8 cellular contexts compared by ENCODE assay signal in the genomic region with DNA sequence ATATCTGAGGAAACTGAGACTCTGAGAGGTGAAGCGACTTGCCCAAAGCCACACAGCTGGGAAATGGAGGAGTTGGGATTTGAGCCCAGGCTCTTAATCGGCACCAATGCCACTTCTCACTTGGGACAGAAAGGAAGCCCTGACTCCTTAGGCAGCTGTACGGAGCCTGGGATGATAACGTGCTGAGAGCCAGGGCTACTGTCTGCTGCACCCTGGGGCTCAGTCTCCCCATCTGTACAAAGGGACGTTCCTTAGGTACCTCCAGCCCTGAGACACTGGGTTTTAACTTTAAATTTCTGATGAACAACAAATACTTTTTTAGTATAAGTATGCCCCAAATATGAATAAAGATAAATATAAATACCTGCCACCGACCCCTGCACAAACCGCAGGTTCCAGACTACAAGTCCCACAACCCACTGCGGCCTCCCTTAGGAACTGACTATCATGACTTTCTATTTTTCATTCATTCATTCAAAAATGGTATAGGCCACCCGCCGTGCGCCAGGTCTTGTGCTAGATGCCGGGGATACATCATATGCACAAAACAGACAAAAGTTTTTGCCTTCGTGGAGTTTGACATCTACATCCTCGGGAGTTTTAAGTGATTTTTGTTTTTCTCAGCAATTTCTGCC. TPM values are rescaled to one million over a fixed set of nuclear protein-coding genes. Genes with fewer than 3 reads are reported as not detected.
DNase-seq lines count a peak whose midpoint lies in the region; ATAC-seq, FAIRE-seq and TF ChIP-seq lines count a peak whose summit lies in the region.

No MANE protein-coding gene starts in this region.

- DNase-seq in GM03348 (ENCODE audit: low spot score) (peak; percentile 68), NCI-H2029 treated with DMSO at 0.1 percent for 48 hours (lab: John Stamatoyannopoulos, UW) (peak; percentile 79), H1 (ENCODE audit: low read depth in 1 of 2, low spot score in 2 of 2) (no peak), suprapubic skin (ENCODE audit: low spot score in 2 of 2) (no peak), ureter (ENCODE audit: low spot score) (no peak)
- DNase-seq in activated CD4-positive, alpha-beta T cell treated with anti-CD3 and anti-CD28 coated beads for 24 hours (ENCODE audit: low read depth in 2 of 2) = peak; percentile 50 to 57

- no peak overlapping the region for H2BK15ac ChIP-seq in H1 (ENCODE audit: low read length)

- no peak overlapping the region for H3K56ac ChIP-seq in H1 (replicated peaks; ENCODE audit: insufficient read length, low read depth, low read length)

- TF ChIP-seq EP300 in H1 (IDR thresholded peaks at IDR 0.05; ENCODE audit: borderline replicate concordance in 1 of 2, low read depth in 2 of 2, low read length in 2 of 2) = no peak
- TF ChIP-seq EP300 in suprapubic skin (IDR thresholded peaks at IDR 0.05) = no peak

- FAIRE-seq in H1 (lab: Jason Lieb, UNC) = no peak

- WGBS in H1 (ENCODE audit: extremely low coverage in 1 of 2, insufficient coverage in 1 of 2, insufficient read length in 1 of 2, insufficient replicate concordance in 2 of 2, low coverage in 1 of 2, low lambda C conversion rate in 2 of 2, missing lambda C conversion rate in 1 of 2), 2 experiments = 26% methylated on average over 14 of the region's 14 CpGs; no CpG with 5 or more reads in 1 of the 2 experiments
- 13% methylated on average over 14 of the region's 14 CpGs for WGBS in suprapubic skin

- POLR2A ChIA-PET in H1 (lab: Charles Lee; ENCODE audit: partially characterized antibody) = interaction anchor here (0.6 to 1.5 kb wide), 4 partner anchors 17 to 149 kb away, joined by 3 to 5 read pairs (median 3); no protein-coding TSS in a partner anchor

- no peak overlapping the region for H3K9ac ChIP-seq in H1 (replicated peaks in 1 of 4; ENCODE audit: extremely low read depth in 1 of 4, low read depth in 3 of 4, low read length in 3 of 4)
- H3K9ac ChIP-seq in mucosa of stomach (ENCODE audit: low read length) = peak overlapping the region; percentile 19

- H3K27ac ChIP-seq in H1 (ENCODE audit: low read depth, low read length) (no peak overlapping the region), suprapubic skin (no peak overlapping the region)

- H2BK20ac ChIP-seq in H1 (ENCODE audit: low read length) = no peak overlapping the region

- no peak overlapping the region for H3K4ac ChIP-seq in H1 (replicated peaks; ENCODE audit: insufficient read length, low read depth, low read length)

- H3K14ac ChIP-seq in H1 (ENCODE audit: insufficient read length) = no peak overlapping the region

- H3K9me3 ChIP-seq in H1 (ENCODE audit: insufficient read depth in 2 of 2, low read depth in 1 of 2, low read length in 1 of 2) (no peaks in the 10 kb centered on the region), mucosa of stomach (ENCODE audit: control insufficient read depth, low read length) (no peaks in the 10 kb centered on the region), suprapubic skin (no peaks in the 10 kb centered on the region)

- TF ChIP-seq CTCF in H1 (IDR thresholded peaks at IDR 0.05; ENCODE audit: control extremely low read depth in 1 of 3, insufficient read depth in 1 of 3, low read depth in 1 of 3, low read length in 3 of 3) = no peak
- no peak for TF ChIP-seq CTCF in suprapubic skin (IDR thresholded peaks at IDR 0.05)

- H3K4me1 ChIP-seq in H1 (replicated peaks in 1 of 4; ENCODE audit: control insufficient read depth in 3 of 4, insufficient read depth in 4 of 4, low read length in 3 of 4) (peaks cover 0 to 16% (median 10%) of the 10 kb centered on the region in 4 experiments; a peak in 6 of 7 replicates), mucosa of stomach (ENCODE audit: control insufficient read depth, insufficient read depth, low read length) (peaks cover 40% of the 10 kb centered on the region), suprapubic skin (peaks cover 33% of the 10 kb centered on the region)

- TF ChIP-seq POLR2A in H1 (IDR thresholded peaks at IDR 0.05; ENCODE audit: control extremely low read depth in 1 of 2, low read depth in 2 of 2, low read length in 2 of 2) (no peak), suprapubic skin (IDR thresholded peaks at IDR 0.05) (no peak)

- H3K27me3 ChIP-seq in H1 (replicated peaks in 1 of 4; ENCODE audit: control insufficient read depth in 3 of 4, extremely low read depth in 1 of 4, insufficient read depth in 3 of 4, low read length in 3 of 4) = no peaks in the 10 kb centered on the region
- no peaks in the 10 kb centered on the region for H3K27me3 ChIP-seq in mucosa of stomach (ENCODE audit: control insufficient read depth, insufficient read depth, low read length)
- H3K27me3 ChIP-seq in suprapubic skin = no peaks in the 10 kb centered on the region

- peak overlapping the region; percentile 84; the same call in 1 of the 2 replicates for H2BK12ac ChIP-seq in H1 (ENCODE audit: low read depth, low read length)

- H3K4me3 ChIP-seq in H1 (ENCODE audit: extremely low read depth in 1 of 4, insufficient read depth in 2 of 4, low read depth in 3 of 4, low read length in 4 of 4) (peak overlapping the region; percentile 71 to 94 (median 78)), mucosa of stomach (ENCODE audit: low read length) (peak overlapping the region; percentile 53), suprapubic skin (peak overlapping the region; percentile 91)

- peaks cover 13 to 42% of the 10 kb centered on the region in 2 experiments for H3K79me2 ChIP-seq in H1 (ENCODE audit: control insufficient read depth in 1 of 2, insufficient read depth in 2 of 2, low read length in 2 of 2)

- H3K36me3 ChIP-seq in H1 (ENCODE audit: control insufficient read depth in 2 of 4, insufficient read depth in 4 of 4, low read length in 3 of 4) (no peaks in the 10 kb centered on the region; a peak in 1 of 8 replicates), mucosa of stomach (ENCODE audit: control insufficient read depth, insufficient read depth, low read length) (no peaks in the 10 kb centered on the region), suprapubic skin (no peaks in the 10 kb centered on the region)

- H3K23ac ChIP-seq in H1 (ENCODE audit: insufficient read length) = no peak overlapping the region

- peaks cover 25 to 27% of the 10 kb centered on the region in 2 experiments for H4K20me1 ChIP-seq in H1 (replicated peaks in 1 of 2; ENCODE audit: control insufficient read depth in 1 of 2, insufficient read depth in 2 of 2, low read length in 2 of 2)

- peak overlapping the region; percentile 94 for H2BK5ac ChIP-seq in H1 (ENCODE audit: low read depth, low read length)

- H2BK120ac ChIP-seq in H1 (replicated peaks; ENCODE audit: low read depth, low read length) = no peak overlapping the region

- peak overlapping the region; percentile 98 for H2AFZ ChIP-seq in H1 (ENCODE audit: low read length)

- no peak overlapping the region for H4K8ac ChIP-seq in H1 (ENCODE audit: extremely low read depth, insufficient read depth, low read length)

- no peak overlapping the region for H4K5ac ChIP-seq in H1 (ENCODE audit: insufficient read length, low read depth, low read length)

- H3K23me2 ChIP-seq in H1 (ENCODE audit: low read depth, low read length) = peaks cover 8% of the 10 kb centered on the region; the same call in 1 of the 2 replicates

- no peak overlapping the region for H4K91ac ChIP-seq in H1 (replicated peaks; ENCODE audit: insufficient read length, low read length)

- peak; percentile 15 for ATAC-seq in HG02763 (IDR thresholded peaks at IDR 0.05; ENCODE audit: unreplicated experiment)

- peaks cover 26% of the 10 kb centered on the region for H3K79me1 ChIP-seq in H1 (ENCODE audit: low read depth, low read length)

- H3K4me2 ChIP-seq in H1 (ENCODE audit: insufficient read depth in 1 of 2, low read depth in 2 of 2, low read length in 2 of 2) = peak overlapping the region; percentile 67 to 79

- H2AK5ac ChIP-seq in H1 (ENCODE audit: low read depth, low read length) = no peak overlapping the region

- CTCF ChIA-PET in H1 (lab: Charles Lee; ENCODE audit: partially characterized antibody) = interaction anchor here (1.1 to 2.2 kb wide), 2 partner anchors 58 to 230 kb away, joined by 3 to 7 read pairs; no protein-coding TSS in a partner anchor

- H3K18ac ChIP-seq in H1 (ENCODE audit: extremely low read depth, low read length) = no peak overlapping the region

- TF ChIP-seq RAD21 in H1 (IDR thresholded peaks at IDR 0.05 in 1 of 2, conservative IDR thresholded peaks at IDR 0.05 in 1 of 2; ENCODE audit: low read depth in 2 of 2, low read length in 2 of 2) = no peak

RNA-seq across cellular contexts. Expression of a gene that starts 0.8 kb away (rescaled TPM):
- 103 and 105 TPM in 2 replicates for total RNA-seq in H1 (2021; fragmentation: NEBNext Ultra II Directional; extraction: Animal tissue kit (Norgen Biotek cat#: 25700))
- polyA plus RNA-seq in H1 (2011; rRNA removed) = 89.2 and 119 TPM in 2 replicates
- polyA plus RNA-seq in H1 (2011; cell fraction: cytosol; rRNA removed) = 75.6 TPM
- polyA plus RNA-seq in H1 (2011; cell fraction: nucleus; rRNA removed) = 144 TPM
- polyA plus RNA-seq in H1 (2012, experiment 1 of 2) = 69.2 to 103 TPM (median 103 TPM) in 4 replicates
- 80.4 TPM for polyA plus RNA-seq in H1 (2012, experiment 2 of 2)
- 121 TPM for polyA plus RNA-seq in H1 (2013, experiment 1 of 2)
- polyA plus RNA-seq in H1 (2013, experiment 2 of 2) = 121 TPM
- 50.0 and 55.6 TPM in 2 replicates for polyA minus RNA-seq in H1 (2011; rRNA and poly(A)+ RNA removed)
- 68.7 TPM for polyA minus RNA-seq in H1 (2011; cell fraction: cytosol; rRNA and poly(A)+ RNA removed)
- polyA minus RNA-seq in H1 (2011; cell fraction: nucleus; rRNA and poly(A)+ RNA removed) = 52.1 TPM
- total RNA-seq in suprapubic skin (10 to 100 TPM; 31.1 to 66.7 (median 35.0) TPM), ureter (69.2 TPM)

RNA-seq across cellular contexts. Expression of a gene that starts 6.4 kb away (rescaled TPM):
- not detected in 2 replicates for total RNA-seq in H1 (2021; fragmentation: NEBNext Ultra II Directional; extraction: Animal tissue kit (Norgen Biotek cat#: 25700))
- 0.05 TPM in 1 of 2 replicates, not detected in the other for polyA plus RNA-seq in H1 (2011; rRNA removed)
- polyA plus RNA-seq in H1 (2011; cell fraction: cytosol; rRNA removed) = not detected
- not detected for polyA plus RNA-seq in H1 (2011; cell fraction: nucleus; rRNA removed)
- polyA plus RNA-seq in H1 (2012, experiment 1 of 2) = not detected in 4 replicates
- polyA plus RNA-seq in H1 (2012, experiment 2 of 2) = not detected
- not detected for polyA plus RNA-seq in H1 (2013, experiment 1 of 2)
- not detected for polyA plus RNA-seq in H1 (2013, experiment 2 of 2)
- not detected in 2 replicates for polyA minus RNA-seq in H1 (2011; rRNA and poly(A)+ RNA removed)
- polyA minus RNA-seq in H1 (2011; cell fraction: cytosol; rRNA and poly(A)+ RNA removed) = not detected
- polyA minus RNA-seq in H1 (2011; cell fraction: nucleus; rRNA and poly(A)+ RNA removed) = not detected
- total RNA-seq in suprapubic skin = 1 to 10 TPM in 3 of 4 donors, under 1 TPM in 1; 0.42 to 2.5 (median 1.9) TPM
- 0.89 TPM for total RNA-seq in ureter

RNA-seq across cellular contexts. Expression of a gene that starts 39.5 kb away (rescaled TPM):
- total RNA-seq in H1 (2021; fragmentation: NEBNext Ultra II Directional; extraction: Animal tissue kit (Norgen Biotek cat#: 25700)) = 9.8 and 9.9 TPM in 2 replicates
- polyA plus RNA-seq in H1 (2011; rRNA removed) = 15.0 and 18.2 TPM in 2 replicates
- polyA plus RNA-seq in H1 (2011; cell fraction: cytosol; rRNA removed) = 15.4 TPM
- 43.5 TPM for polyA plus RNA-seq in H1 (2011; cell fraction: nucleus; rRNA removed)
- 9.0 to 15.7 TPM (median 12.5 TPM) in 4 replicates for polyA plus RNA-seq in H1 (2012, experiment 1 of 2)
- 6.1 TPM for polyA plus RNA-seq in H1 (2012, experiment 2 of 2)
- polyA plus RNA-seq in H1 (2013, experiment 1 of 2) = 11.1 TPM
- 10.4 TPM for polyA plus RNA-seq in H1 (2013, experiment 2 of 2)
- 4.4 and 4.7 TPM in 2 replicates for polyA minus RNA-seq in H1 (2011; rRNA and poly(A)+ RNA removed)
- polyA minus RNA-seq in H1 (2011; cell fraction: cytosol; rRNA and poly(A)+ RNA removed) = 4.8 TPM
- 11.7 TPM for polyA minus RNA-seq in H1 (2011; cell fraction: nucleus; rRNA and poly(A)+ RNA removed)
- total RNA-seq in suprapubic skin (under 1 TPM in 3 of 4 donors, not detected in 1; 0.17 to 0.87 (median 0.64) TPM), ureter (0.62 TPM)

RNA-seq across cellular contexts. Expression of a gene that starts 49.1 kb away (rescaled TPM):
- total RNA-seq in H1 (2021; fragmentation: NEBNext Ultra II Directional; extraction: Animal tissue kit (Norgen Biotek cat#: 25700)) = 0.25 and 0.26 TPM in 2 replicates
- 0.36 and 0.45 TPM in 2 replicates for polyA plus RNA-seq in H1 (2011; rRNA removed)
- 0.61 TPM for polyA plus RNA-seq in H1 (2011; cell fraction: cytosol; rRNA removed)
- polyA plus RNA-seq in H1 (2011; cell fraction: nucleus; rRNA removed) = 0.16 TPM
- 0.13 to 0.46 TPM (median 0.29 TPM) in 3 of 4 replicates, not detected in the other for polyA plus RNA-seq in H1 (2012, experiment 1 of 2)
- 0.14 TPM for polyA plus RNA-seq in H1 (2012, experiment 2 of 2)
- 0.36 TPM for polyA plus RNA-seq in H1 (2013, experiment 1 of 2)
- 0.40 TPM for polyA plus RNA-seq in H1 (2013, experiment 2 of 2)
- 0.07 and 0.13 TPM in 2 replicates for polyA minus RNA-seq in H1 (2011; rRNA and poly(A)+ RNA removed)
- polyA minus RNA-seq in H1 (2011; cell fraction: cytosol; rRNA and poly(A)+ RNA removed) = not detected
- polyA minus RNA-seq in H1 (2011; cell fraction: nucleus; rRNA and poly(A)+ RNA removed) = not detected
- total RNA-seq in suprapubic skin (100 to 1,000 TPM in 1 of 4 donors, 10 to 100 TPM in 3; 29.9 to 117 (median 85.0) TPM), ureter (28.5 TPM)

Comparison
In these comparisons a context has a peak if more than half of its experiments do, and no peak if none do; other contexts are left out.
1. DNase-seq: peak in GM03348 (single experiment), NCI-H2029 treated with DMSO at 0.1 percent for 48 hours (single experiment) and activated CD4-positive, alpha-beta T cell treated with anti-CD3 and anti-CD28 coated beads for 24 hours (2 of 2); none in H1 (0 of 2), suprapubic skin (0 of 2) and ureter (single experiment).
2. Peak in every context shown above with its lines, with median percentiles within 50 percentile points of each other: H3K4me3 ChIP-seq.